ENCODE assay signal across 10 cellular contexts in the genomic region with DNA sequence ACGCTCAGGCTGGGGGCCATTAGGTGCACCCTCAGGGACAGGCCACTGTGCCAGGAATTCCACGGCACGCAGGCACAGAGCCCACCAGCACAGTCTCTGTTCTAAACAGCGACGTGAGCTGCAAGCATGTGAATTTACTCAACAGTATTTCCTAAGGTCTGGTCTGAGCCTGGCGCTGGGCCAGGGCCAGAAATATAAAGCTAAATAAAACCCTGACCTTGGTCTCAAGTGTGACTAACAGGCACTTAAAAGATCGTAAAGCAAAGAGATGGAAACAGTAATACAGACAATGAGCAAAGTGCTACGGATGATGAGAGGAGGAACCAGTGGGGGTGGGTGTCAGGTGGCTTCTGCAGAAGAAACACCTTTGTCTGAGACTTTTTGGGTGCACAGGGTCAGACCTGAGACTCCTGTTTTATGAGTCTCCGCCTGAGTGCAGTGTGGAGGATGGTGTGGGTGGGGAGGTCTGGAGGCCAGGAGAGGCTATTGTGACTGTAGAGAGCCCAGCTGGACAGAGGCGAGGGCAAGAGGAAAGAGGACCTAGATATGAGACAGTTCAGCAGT. TPM values are rescaled to one million over a fixed set of nuclear protein-coding genes. Genes with fewer than 3 reads are reported as not detected.
DNase-seq lines count a peak whose midpoint lies in the region; ATAC-seq and TF ChIP-seq lines count a peak whose summit lies in the region.
"Had no signal": no experiment of that assay in that cellular context is flagged by ENCODE, and none has a peak within 500 bp of the region (broad histone marks: within the 10 kb centered on the region; RNA-seq: fewer than 3 reads in every experiment).

No MANE protein-coding gene starts in this region.

- 20 to 35% methylated on average over 4 to 10 of the region's 10 CpGs for WGBS in transverse colon (ENCODE audit: low coverage in 1 of 2), 2 donors

- peaks cover 11% of the 10 kb centered on the region for H3F3A ChIP-seq in SU-DHL-6 (ENCODE audit: insufficient read depth)

- peaks cover 30% of the 10 kb centered on the region for H3K36me3 Mint-ChIP-seq in activated naive CD4-positive, alpha-beta T cell treated with anti-CD3 and anti-CD28 coated beads, Interleukin-2, amount 50 U/mL, for 24 hours
- peaks cover 37% of the 10 kb centered on the region for H3K36me3 Mint-ChIP-seq in activated naive CD4-positive, alpha-beta T cell treated with anti-CD3 and anti-CD28 coated beads for 36 hours (ENCODE audit: low read depth)
- peaks cover 23% of the 10 kb centered on the region for H3K36me3 Mint-ChIP-seq in T-helper 2 cell treated with Interferon-gamma antibody and Interleukin-4, amounts not matched to agents 5 μg/mL and 100 μg/mL, for 36 hours (ENCODE audit: low read depth)

- no peak for TF ChIP-seq POLR2A in transverse colon (IDR thresholded peaks at IDR 0.05)

- in situ Hi-C loops in transverse colon (cut with MboI; ENCODE audit: low pct_ligation_motif_present in 1 of 4, low pct_unique_long_range_greater_than_20kb in 1 of 4, low sequenced_read_pairs in 3 of 4), result no loop called here

- no peak for TF ChIP-seq CTCF in SU-DHL-6 (IDR thresholded peaks at IDR 0.05; ENCODE audit: insufficient read depth, low read length, poor library complexity, severe bottlenecking)
- TF ChIP-seq CTCF in transverse colon (IDR thresholded peaks at IDR 0.05), result no peak

- H3K27me3 ChIP-seq in SU-DHL-6 (ENCODE audit: low read length) (no peaks in the 10 kb centered on the region), transverse colon (no peaks in the 10 kb centered on the region)

- peaks cover 0 to 19% (median 14%) of the 10 kb centered on the region in 4 donors for H3K4me1 ChIP-seq in transverse colon

- H3K36me3 ChIP-seq in SU-DHL-6 (ENCODE audit: low read length) (no peaks in the 10 kb centered on the region), transverse colon (no peaks in the 10 kb centered on the region)

- intact Hi-C loops in activated naive CD4-positive, alpha-beta T cell treated with anti-CD3 and anti-CD28 coated beads for 36 hours (cut with micrococcal nuclease), result no loop called here
- intact Hi-C loops in transverse colon (cut with DNase I; ENCODE audit: low total_unique reads), result no loop called here

- no peaks in the 10 kb centered on the region for H3K4me1 Mint-ChIP-seq in activated naive CD4-positive, alpha-beta T cell treated with anti-CD3 and anti-CD28 coated beads, Interleukin-2, amount 50 U/mL, for 24 hours
- no peaks in the 10 kb centered on the region for H3K4me1 Mint-ChIP-seq in activated naive CD4-positive, alpha-beta T cell treated with anti-CD3 and anti-CD28 coated beads for 36 hours (ENCODE audit: low read depth)
- H3K4me1 Mint-ChIP-seq in T-helper 2 cell treated with Interferon-gamma antibody and Interleukin-4, amounts not matched to agents 5 μg/mL and 100 μg/mL, for 36 hours (ENCODE audit: low read depth), result peaks cover 7% of the 10 kb centered on the region

- no peak overlapping the region for H2AFZ ChIP-seq in SU-DHL-6 (ENCODE audit: low read depth, low read length, severe bottlenecking)

- H3K4me3 ChIP-seq in SU-DHL-6 (ENCODE audit: insufficient read depth, low read length, poor library complexity, severe bottlenecking) (peak overlapping the region; percentile 37), transverse colon (no peak overlapping the region)

- H3K4me2 ChIP-seq in SU-DHL-6 (ENCODE audit: low read depth, low read length, poor library complexity, severe bottlenecking), result peak overlapping the region; percentile 68

- no peaks in the 10 kb centered on the region for H3K79me2 ChIP-seq in SU-DHL-6 (ENCODE audit: insufficient read depth, low read length)

- no peaks in the 10 kb centered on the region for H3K9me3 ChIP-seq in SU-DHL-6 (ENCODE audit: insufficient read depth, low read length)
- H3K9me3 ChIP-seq in transverse colon, result no peaks in the 10 kb centered on the region

- CTCF ChIA-PET in activated naive CD4-positive, alpha-beta T cell treated with anti-CD3 and anti-CD28 coated beads for 36 hours (lab: Charles Lee), result no interaction called here

- no peak overlapping the region for H3K4me3 Mint-ChIP-seq in activated naive CD4-positive, alpha-beta T cell treated with anti-CD3 and anti-CD28 coated beads, Interleukin-2, amount 50 U/mL, for 24 hours
- H3K4me3 Mint-ChIP-seq in activated naive CD4-positive, alpha-beta T cell treated with anti-CD3 and anti-CD28 coated beads for 36 hours, result no peak overlapping the region
- no peak overlapping the region for H3K4me3 Mint-ChIP-seq in T-helper 2 cell treated with Interferon-gamma antibody and Interleukin-4, amounts not matched to agents 5 μg/mL and 100 μg/mL, for 36 hours
- H3K4me3 Mint-ChIP-seq: CD4-positive, alpha-beta memory T cell had no signal

- H4K20me1 ChIP-seq in SU-DHL-6 (ENCODE audit: low read depth, low read length), result no peaks in the 10 kb centered on the region

- peak overlapping the region; percentile 66 for H3K27ac Mint-ChIP-seq in activated naive CD4-positive, alpha-beta T cell treated with anti-CD3 and anti-CD28 coated beads, Interleukin-2, amount 50 U/mL, for 24 hours
- H3K27ac Mint-ChIP-seq in activated naive CD4-positive, alpha-beta T cell treated with anti-CD3 and anti-CD28 coated beads for 36 hours, result no peak overlapping the region
- no peak overlapping the region for H3K27ac Mint-ChIP-seq in T-helper 2 cell treated with Interferon-gamma antibody and Interleukin-4, amounts not matched to agents 5 μg/mL and 100 μg/mL, for 36 hours

- no peak for DNase-seq in activated naive CD4-positive, alpha-beta T cell treated with anti-CD3 and anti-CD28 coated beads for 36 hours
- DNase-seq in hepatic stellate cell (ENCODE audit: low spot score) (peak; percentile 72), transverse colon (peak; percentile 58), SK-N-DZ (ENCODE audit: low spot score) (no peak)
- DNase-seq in T-helper 2 cell treated with Interferon-gamma antibody and Interleukin-4, amounts not matched to agents 5 μg/mL and 100 μg/mL, for 36 hours (ENCODE audit: low spot score), result no peak
- DNase-seq: CD4-positive, alpha-beta memory T cell; H7 had no signal

- no peaks in the 10 kb centered on the region for H3K9me2 ChIP-seq in SU-DHL-6 (replicated peaks; ENCODE audit: insufficient read depth, low read length)

- H3K27me3 Mint-ChIP-seq in activated naive CD4-positive, alpha-beta T cell treated with anti-CD3 and anti-CD28 coated beads, Interleukin-2, amount 50 U/mL, for 24 hours, result no peaks in the 10 kb centered on the region
- H3K27me3 Mint-ChIP-seq in activated naive CD4-positive, alpha-beta T cell treated with anti-CD3 and anti-CD28 coated beads for 36 hours (ENCODE audit: low read depth), result no peaks in the 10 kb centered on the region
- H3K27me3 Mint-ChIP-seq in T-helper 2 cell treated with Interferon-gamma antibody and Interleukin-4, amounts not matched to agents 5 μg/mL and 100 μg/mL, for 36 hours (ENCODE audit: low read depth), result no peaks in the 10 kb centered on the region
- H3K27me3 Mint-ChIP-seq: CD4-positive, alpha-beta memory T cell had no signal

- ATAC-seq in HG03439 (IDR thresholded peaks at IDR 0.05; ENCODE audit: unreplicated experiment), result no peak

- no peak for TF ChIP-seq EP300 in transverse colon (IDR thresholded peaks at IDR 0.05; ENCODE audit: low read depth)

- peak overlapping the region; percentile 53 for H3K9ac ChIP-seq in SU-DHL-6 (ENCODE audit: low read length)

- H3K27ac ChIP-seq in SU-DHL-6 (ENCODE audit: low read depth, low read length) (peak overlapping the region; percentile 93), transverse colon (no peak overlapping the region)

- H3K9me3 Mint-ChIP-seq in activated naive CD4-positive, alpha-beta T cell treated with anti-CD3 and anti-CD28 coated beads, Interleukin-2, amount 50 U/mL, for 24 hours, result no peaks in the 10 kb centered on the region
- H3K9me3 Mint-ChIP-seq in activated naive CD4-positive, alpha-beta T cell treated with anti-CD3 and anti-CD28 coated beads for 36 hours, result no peaks in the 10 kb centered on the region
- H3K9me3 Mint-ChIP-seq in T-helper 2 cell treated with Interferon-gamma antibody and Interleukin-4, amounts not matched to agents 5 μg/mL and 100 μg/mL, for 36 hours, result no peaks in the 10 kb centered on the region

RNA-seq across cellular contexts. Expression of a gene that starts 53.4 kb away (rescaled TPM):
- total RNA-seq in activated naive CD4-positive, alpha-beta T cell treated with anti-CD3 and anti-CD28 coated beads for 36 hours, result not detected
- total RNA-seq in transverse colon, result 10 to 100 TPM in 2 of 4 donors, 1 to 10 TPM in 2; 3.8 to 15.7 (median 10.3) TPM
- polyA plus RNA-seq in SK-N-DZ (2014; cell fraction: cytosol; rRNA removed), result not detected in 2 replicates
- polyA plus RNA-seq in SK-N-DZ (2014; cell fraction: nucleus; rRNA removed), result not detected in 2 replicates
- total RNA-seq: CD4-positive, alpha-beta memory T cell had no signal
- polyA plus RNA-seq: CD4-positive, alpha-beta memory T cell had no signal

Comparison
In these comparisons a context has a peak if more than half of its experiments do, and no peak if none do; other contexts are left out.
1. DNase-seq: peak in hepatic stellate cell (single experiment) and transverse colon (single experiment); none in activated naive CD4-positive, alpha-beta T cell treated with anti-CD3 and anti-CD28 coated beads for 36 hours (single experiment), T-helper 2 cell treated with Interferon-gamma antibody and Interleukin-4, amounts not matched to agents 5 μg/mL and 100 μg/mL, for 36 hours (single experiment) and SK-N-DZ (single experiment).